ENCODE assay signal across 31 cellular contexts in genomic region chr4:7400671-7401298, GRCh38. TPM values are rescaled to one million over a fixed set of nuclear protein-coding genes. Genes with fewer than 3 reads are reported as not detected.
"Had no signal": no experiment of that assay in that cellular context is flagged by ENCODE, and none has a peak within 500 bp of the region (broad histone marks: within the 10 kb centered on the region; RNA-seq: fewer than 3 reads in every experiment).

No MANE protein-coding gene starts in this region.

- H3K27ac Mint-ChIP-seq: activated CD4-positive, alpha-beta T cell treated with anti-CD3 and anti-CD28 coated beads, Interleukin-2, amount 10 ng/mL, durations not matched to agents 24 days and 14 days; activated naive CD4-positive, alpha-beta T cell treated with anti-CD3 and anti-CD28 coated beads, Interleukin-2, amount 10 ng/mL, durations not matched to agents 7 days and 5 days; activated naive CD8-positive, alpha-beta T cell; activated naive CD8-positive, alpha-beta T cell treated with anti-CD3 and anti-CD28 coated beads, Interleukin-2, amount 50 U/mL, for 24 hours; T-helper 1 cell treated with Interleukin-12 subunit alpha and Interleukin-12 subunit beta and Interleukin-4 antibody, amounts not matched to agents 30 μg/mL and 1 μg/mL, for 36 hours; T-helper 2 cell treated with Interferon-gamma antibody and Interleukin-4, amounts not matched to agents 5 μg/mL and 100 μg/mL, for 36 hours had no signal

- H3K9me3 ChIP-seq: MG63, Peyer's patch, SJSA1, SK-N-SH had no signal

- DNase-seq: activated CD4-positive, alpha-beta T cell treated with anti-CD3 and anti-CD28 coated beads, Interleukin-2, amount 10 ng/mL, durations not matched to agents 24 days and 14 days; activated CD4-positive, alpha-beta T cell treated with anti-CD3 and anti-CD28 coated beads, Interleukin-2, amount 50 U/mL, for 48 hours; activated CD8-positive, alpha-beta memory T cell treated with anti-CD3 and anti-CD28 coated beads, Interleukin-2, amount 50 U/mL, for 4 hours; activated effector memory CD4-positive, alpha-beta T cell treated with Interleukin-2 at 50 U/mL for 16 hours; activated naive CD4-positive, alpha-beta T cell treated with anti-CD3 and anti-CD28 coated beads, Interleukin-2, amount 10 ng/mL, durations not matched to agents 7 days and 5 days; activated naive CD8-positive, alpha-beta T cell treated with anti-CD3 and anti-CD28 coated beads, Interleukin-2, amount 50 U/mL, for 24 hours; activated T-cell treated with anti-CD3 and anti-CD28 coated beads, Interleukin-2, amount 50 U/mL, for 48 hours; anterior cingulate cortex; brain microvascular endothelial cell; central memory CD4-positive, alpha-beta T cell; Kasumi-1; MG63; NCI-H1048; NCI-H1105 treated with DMSO at 0.1 percent for 48 hours; NCI-H1436; NCI-H1694; NCI-H2029; NCI-H510A; NCI-H526; NCI-H748 treated with DMSO at 0.1 percent for 48 hours; NK-92 treated with Interleukin-12 subunit alpha and Interleukin-12 subunit beta, amount 100 ng/mL, for 24 hours; PC-3; RPMI8226; SHP77 treated with DMSO at 0.1 percent for 48 hours; SK-N-SH had no signal

- H3K27ac ChIP-seq: brain microvascular endothelial cell, Peyer's patch, SJSA1 had no signal

- H3K36me3 Mint-ChIP-seq: activated naive CD4-positive, alpha-beta T cell treated with anti-CD3 and anti-CD28 coated beads, Interleukin-2, amount 10 ng/mL, durations not matched to agents 7 days and 5 days; activated naive CD8-positive, alpha-beta T cell had no signal

- H3K36me3 ChIP-seq: brain microvascular endothelial cell, MG63, Peyer's patch, SJSA1 had no signal

- H3K4me1 ChIP-seq: Peyer's patch, SJSA1 had no signal

- H3K4me3 ChIP-seq: MG63, Peyer's patch, SJSA1 had no signal

- H3K9me3 Mint-ChIP-seq: activated naive CD4-positive, alpha-beta T cell treated with anti-CD3 and anti-CD28 coated beads, Interleukin-2, amount 10 ng/mL, durations not matched to agents 7 days and 5 days; T-helper 2 cell treated with Interferon-gamma antibody and Interleukin-4, amounts not matched to agents 5 μg/mL and 100 μg/mL, for 36 hours had no signal

- H3K4me1 Mint-ChIP-seq: activated CD4-positive, alpha-beta T cell treated with anti-CD3 and anti-CD28 coated beads, Interleukin-2, amount 10 ng/mL, durations not matched to agents 24 days and 14 days; activated naive CD4-positive, alpha-beta T cell treated with anti-CD3 and anti-CD28 coated beads, Interleukin-2, amount 10 ng/mL, durations not matched to agents 7 days and 5 days; activated naive CD8-positive, alpha-beta T cell treated with anti-CD3 and anti-CD28 coated beads, Interleukin-2, amount 50 U/mL, for 24 hours had no signal

- H3K27me3 ChIP-seq: MG63, Peyer's patch, SJSA1 had no signal

- H3K4me3 Mint-ChIP-seq: activated CD4-positive, alpha-beta T cell treated with anti-CD3 and anti-CD28 coated beads, Interleukin-2, amount 10 ng/mL, durations not matched to agents 24 days and 14 days; activated naive CD4-positive, alpha-beta T cell treated with anti-CD3 and anti-CD28 coated beads, Interleukin-2, amount 10 ng/mL, durations not matched to agents 7 days and 5 days; activated naive CD8-positive, alpha-beta T cell; activated naive CD8-positive, alpha-beta T cell treated with anti-CD3 and anti-CD28 coated beads, Interleukin-2, amount 50 U/mL, for 24 hours; T-helper 1 cell treated with Interleukin-12 subunit alpha and Interleukin-12 subunit beta and Interleukin-4 antibody, amounts not matched to agents 30 μg/mL and 1 μg/mL, for 36 hours; T-helper 2 cell treated with Interferon-gamma antibody and Interleukin-4, amounts not matched to agents 5 μg/mL and 100 μg/mL, for 36 hours had no signal

RNA-seq across cellular contexts. Expression of gene PSAPL1, which starts 33.9 kb away (rescaled TPM):
- total RNA-seq: activated CD4-positive, alpha-beta T cell treated with anti-CD3 and anti-CD28 coated beads, Interleukin-2, amount 10 ng/mL, durations not matched to agents 24 days and 14 days; cerebellum; Peyer's patch; SJSA1 had no signal
